ENCODE assay signal across 13 cellular contexts in genomic region chr14:95490727-95491451, GRCh38. TPM values are rescaled to one million over a fixed set of nuclear protein-coding genes. Genes with fewer than 3 reads are reported as not detected.
DNase-seq lines count a peak whose midpoint lies in the region; ATAC-seq, FAIRE-seq and TF ChIP-seq lines count a peak whose summit lies in the region.
"Had no signal": no experiment of that assay in that cellular context is flagged by ENCODE, and none has a peak within 500 bp of the region (broad histone marks: within the 10 kb centered on the region; RNA-seq: fewer than 3 reads in every experiment).

No MANE protein-coding gene starts in this region.

- peaks cover 26% of the 10 kb centered on the region for H3K36me3 Mint-ChIP-seq in T-cell

- FAIRE-seq in D721Med (lab: Jason Lieb, UNC) = no peak

- peaks cover 55 to 78% (median 70%) of the 10 kb centered on the region in 3 donors for H3K4me1 Mint-ChIP-seq in T-cell

- POLR2A ChIA-PET in T-cell (lab: Charles Lee) = no interaction called here

- H3K27ac ChIP-seq in gastroesophageal sphincter = peak overlapping the region in 3 of 4 donors; percentile 30 to 71 (median 46)
- H3K27ac ChIP-seq in psoas muscle = no peak overlapping the region
- H3K27ac ChIP-seq: parathyroid adenoma had no signal

- H3K4me3 ChIP-seq in gastroesophageal sphincter (no peak overlapping the region), psoas muscle (no peak overlapping the region)
- H3K4me3 ChIP-seq: thyroid gland had no signal

- no peaks in the 10 kb centered on the region for H3K36me3 ChIP-seq in gastroesophageal sphincter
- no peaks in the 10 kb centered on the region for H3K36me3 ChIP-seq in psoas muscle (ENCODE audit: insufficient read depth in 1 of 2, low read depth in 1 of 2)
- H3K36me3 ChIP-seq: thyroid gland had no signal

- peak; percentile 47 for DNase-seq in Caki2 (ENCODE audit: low read depth)
- no peak for DNase-seq in T-cell
- no peak for DNase-seq in psoas muscle
- DNase-seq in D721Med (ENCODE audit: insufficient read length, low spot score) = no peak
- no peak for DNase-seq in activated effector memory CD4-positive, alpha-beta T cell treated with Interleukin-2 at 50 U/mL for 16 hours
- no peak for DNase-seq in HK-2 (ENCODE audit: unreplicated experiment)
- DNase-seq: Calu3, NCI-H1092 treated with DMSO at 0.1 percent for 48 hours, T-helper 1 cell, thyroid gland had no signal

- ATAC-seq in T-cell (replicated peaks in 1 of 4) (no peak), gastroesophageal sphincter (peak; percentile 59), psoas muscle (peak in 3 of 4 donors; percentile 21 to 39 (median 26)), HG03342 (IDR thresholded peaks at IDR 0.05; ENCODE audit: unreplicated experiment) (no peak)

- in situ Hi-C loops in Caki2 (cut with HindIII; ENCODE audit: low pct_unique_long_range_greater_than_20kb, low sequenced_read_pairs) = no loop called here

- CTCF ChIA-PET in T-cell (lab: Charles Lee) = no interaction called here

- TF ChIP-seq EP300 in gastroesophageal sphincter (IDR thresholded peaks at IDR 0.05) = no peak

- H3K27me3 ChIP-seq in gastroesophageal sphincter = peaks cover 10% of the 10 kb centered on the region
- no peaks in the 10 kb centered on the region for H3K27me3 ChIP-seq in psoas muscle (ENCODE audit: insufficient read depth in 3 of 3, low read length in 2 of 3)
- H3K27me3 ChIP-seq: thyroid gland had no signal

- TF ChIP-seq POLR2A in gastroesophageal sphincter (IDR thresholded peaks at IDR 0.05) = no peak

- TF ChIP-seq CTCF in gastroesophageal sphincter (IDR thresholded peaks at IDR 0.05) = no peak
- no peak for TF ChIP-seq CTCF in psoas muscle (IDR thresholded peaks at IDR 0.05)
- TF ChIP-seq CTCF in D721Med (IDR thresholded peaks at IDR 0.05; ENCODE audit: insufficient read depth, missing control alignments) = no peak

- H3K4me3 Mint-ChIP-seq in T-cell = no peak overlapping the region

- peak overlapping the region; percentile 15 to 49 for H3K27ac Mint-ChIP-seq in T-cell

- intact Hi-C loops in psoas muscle (cut with DNase I) = no loop called here

- H3K4me1 ChIP-seq in gastroesophageal sphincter (peaks cover 0 to 72% (median 30%) of the 10 kb centered on the region in 3 donors), psoas muscle (peaks cover 26% of the 10 kb centered on the region)
- H3K4me1 ChIP-seq: parathyroid adenoma had no signal

- no CpG with 5 or more reads among the region's 10 CpGs for WGBS in gastroesophageal sphincter (ENCODE audit: low coverage in 1 of 2), 2 donors
- 46 to 72% (median 60%) methylated on average over 10 of the region's 10 CpGs for WGBS in psoas muscle, 3 donors

- H3K9me3 Mint-ChIP-seq in T-cell = peaks cover 0 to 8% (median 0%) of the 10 kb centered on the region in 3 donors

- H3K9me3 ChIP-seq in gastroesophageal sphincter = no peaks in the 10 kb centered on the region
- no peaks in the 10 kb centered on the region for H3K9me3 ChIP-seq in psoas muscle
- H3K9me3 ChIP-seq: thyroid gland had no signal

- H3K27me3 Mint-ChIP-seq in T-cell = no peaks in the 10 kb centered on the region

RNA-seq across cellular contexts. Expression of gene SYNE3, which starts 25.6 kb away (rescaled TPM):
- 1.0 and 1.3 TPM in 2 replicates for total RNA-seq in Caki2 (2014; rRNA removed; shearing (Covaris generic); ENCODE audit: low replicate concordance)
- total RNA-seq in T-cell (10 to 100 TPM; 55.6 to 92.3 (median 77.8) TPM), gastroesophageal sphincter (10 to 100 TPM; 16.5 to 28.0 (median 20.3) TPM), psoas muscle (1 to 10 TPM; 3.4 to 4.7 (median 4.1) TPM)
- 1 to 10 TPM in 1 of 3 donors, under 1 TPM in 2; 0.45 to 1.3 (median 0.96) TPM for polyA plus RNA-seq in psoas muscle

RNA-seq across cellular contexts. Expression of gene GLRX5, which starts 44.0 kb away (rescaled TPM):
- 33.9 and 41.8 TPM in 2 replicates for total RNA-seq in Caki2 (2014; rRNA removed; shearing (Covaris generic); ENCODE audit: low replicate concordance)
- total RNA-seq in T-cell (10 to 100 TPM; 15.4 to 24.2 (median 16.0) TPM), gastroesophageal sphincter (10 to 100 TPM; 30.5 to 50.5 (median 33.3) TPM), psoas muscle (10 to 100 TPM; 46.9 to 97.6 (median 57.0) TPM)
- 10 to 100 TPM; 65.5 to 98.7 (median 68.4) TPM for polyA plus RNA-seq in psoas muscle

Comparison
In these comparisons a context has a peak if more than half of its experiments do, and no peak if none do; other contexts are left out.
1. ATAC-seq: peak in gastroesophageal sphincter (single experiment) and psoas muscle (3 of 4); none in T-cell (0 of 4) and HG03342 (single experiment).